In the genomic region with DNA sequence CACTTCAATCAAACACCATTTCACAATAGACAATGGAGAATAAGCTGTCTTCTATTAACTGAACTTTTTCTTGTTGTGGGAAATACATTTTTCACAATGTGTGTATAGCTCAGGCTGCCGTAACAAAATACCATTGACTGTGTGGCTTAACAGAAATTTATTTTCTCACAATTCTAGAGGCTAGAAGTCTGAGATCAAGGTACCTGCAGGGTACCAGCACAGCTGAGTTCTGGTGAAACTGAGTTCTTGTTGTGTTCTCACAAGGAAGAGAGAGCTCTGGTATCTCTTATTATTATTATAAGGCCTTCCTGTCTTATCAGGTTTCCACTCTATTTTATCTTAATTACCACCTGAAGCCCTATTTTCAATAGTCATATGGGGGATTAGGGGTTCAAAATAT, we compare ENCODE assay signal across 21 cellular contexts.
"Had no signal": no experiment of that assay in that cellular context is flagged by ENCODE, and none has a peak within 500 bp of the region (broad histone marks: within the 10 kb centered on the region; RNA-seq: fewer than 3 reads in every experiment).

No MANE protein-coding gene starts in this region.

- H3K9me3 ChIP-seq: colonic mucosa, gastrocnemius medialis, gastroesophageal sphincter, heart left ventricle, heart right ventricle had no signal

- H3K4me3 ChIP-seq: colonic mucosa, coronary artery, dorsolateral prefrontal cortex, gastrocnemius medialis, gastroesophageal sphincter, heart left ventricle, heart right ventricle had no signal

- H3K27ac ChIP-seq: colonic mucosa, coronary artery, dorsolateral prefrontal cortex, foreskin keratinocyte, gastrocnemius medialis, gastroesophageal sphincter, heart left ventricle, heart right ventricle had no signal

- H3K27me3 ChIP-seq: colonic mucosa, dorsolateral prefrontal cortex, foreskin keratinocyte, gastrocnemius medialis, gastroesophageal sphincter, heart left ventricle, heart right ventricle had no signal

- ATAC-seq: effector memory CD8-positive, alpha-beta T cell; esophagus mucosa; foreskin keratinocyte; gastrocnemius medialis; gastroesophageal sphincter; heart left ventricle; heart right ventricle had no signal

- DNase-seq: colonic mucosa; cortex of kidney; dermis blood vessel endothelial cell; dorsolateral prefrontal cortex; effector CD4-positive, alpha-beta T cell; effector CD8-positive, alpha-beta T cell; effector memory CD4-positive, alpha-beta T cell; effector memory CD8-positive, alpha-beta T cell; endodermal cell; erythroblast; foreskin fibroblast; foreskin keratinocyte; foreskin melanocyte; gastrocnemius medialis; glutamatergic neuron; head of caudate nucleus; heart left ventricle; heart right ventricle had no signal

- H3K36me3 ChIP-seq: colonic mucosa had no signal

- H3K4me1 ChIP-seq: colonic mucosa, gastrocnemius medialis, gastroesophageal sphincter, heart left ventricle, heart right ventricle had no signal
